Comparison of ENCODE assay signal across 8 cellular contexts in genomic region chr1:160681067-160681890, GRCh38. TPM values are rescaled to one million over a fixed set of nuclear protein-coding genes. Genes with fewer than 3 reads are reported as not detected.
DNase-seq lines count a peak whose midpoint lies in the region; ATAC-seq and TF ChIP-seq lines count a peak whose summit lies in the region.

No MANE protein-coding gene starts in this region.

- intact Hi-C loops in mucosa of descending colon (cut with DNase I, micrococcal nuclease) = no loop called here

- H3K4me3 ChIP-seq in HAP-1 = no peak overlapping the region
- no peak overlapping the region for H3K4me3 ChIP-seq in mucosa of descending colon

- H3K36me3 ChIP-seq in HAP-1 (replicated peaks) (no peaks in the 10 kb centered on the region), mucosa of descending colon (ENCODE audit: low read depth) (no peaks in the 10 kb centered on the region)

- ATAC-seq in mucosa of descending colon = peak; percentile 93

- TF ChIP-seq CTCF in mucosa of descending colon (IDR thresholded peaks at IDR 0.05) = peak; percentile 66

- in situ Hi-C loops in HAP-1 (cut with MboI; ENCODE audit: low sequenced_read_pairs) = no loop called here

- H3K9me3 ChIP-seq in HAP-1 (no peaks in the 10 kb centered on the region), mucosa of descending colon (no peaks in the 10 kb centered on the region)

- no peaks in the 10 kb centered on the region for H3K27me3 ChIP-seq in HAP-1 (ENCODE audit: low read depth)

- DNase-seq in DMS53 (lab: John Stamatoyannopoulos, UW) (peak; percentile 83), HAP-1 (ENCODE audit: low spot score in 2 of 2) (peak; percentile 84 to 93), NCI-H345 treated with DMSO at 0.1 percent for 48 hours (lab: John Stamatoyannopoulos, UW; ENCODE audit: unreplicated experiment) (peak; percentile 48), ecto neural progenitor cell (ENCODE audit: low spot score) (peak; percentile 89), mucosa of descending colon (peak; percentile 82 to 84 (median 83)), hippocampal formation (lab: John Stamatoyannopoulos, UW) (no peak)
- DNase-seq in activated CD4-positive, alpha-beta T cell treated with anti-CD3 and anti-CD28 coated beads for 4 hours = peak; percentile 85 to 90
- DNase-seq in stimulated activated naive CD4-positive, alpha-beta T cell (lab: John Stamatoyannopoulos, UW) = peak; percentile 77 to 88 (median 84)

- H3K4me1 ChIP-seq in HAP-1 (no peaks in the 10 kb centered on the region), mucosa of descending colon (ENCODE audit: low read depth) (peaks cover 7% of the 10 kb centered on the region)

RNA-seq across cellular contexts. Expression of gene CD48, which starts 30.3 kb away (rescaled TPM):
- total RNA-seq in mucosa of descending colon = 1 to 10 TPM; 5.9 to 8.6 (median 6.1) TPM

RNA-seq across cellular contexts. Expression of gene SLAMF1, which starts 34.4 kb away (rescaled TPM):
- 1 to 10 TPM; 1.1 to 2.2 (median 1.6) TPM for total RNA-seq in mucosa of descending colon

RNA-seq across cellular contexts. Expression of gene SLAMF7, which starts 57.8 kb away (rescaled TPM):
- 10 to 100 TPM in 2 of 3 donors, 1 to 10 TPM in 1; 6.4 to 12.7 (median 10.1) TPM for total RNA-seq in mucosa of descending colon

Comparison
In these comparisons a context has a peak if more than half of its experiments do, and no peak if none do; other contexts are left out.
1. DNase-seq: peak in DMS53 (single experiment), HAP-1 (2 of 2), NCI-H345 treated with DMSO at 0.1 percent for 48 hours (single experiment), activated CD4-positive, alpha-beta T cell treated with anti-CD3 and anti-CD28 coated beads for 4 hours (2 of 2), ecto neural progenitor cell (single experiment), mucosa of descending colon (3 of 3) and stimulated activated naive CD4-positive, alpha-beta T cell (6 of 6); none in hippocampal formation (0 of 2).